2 cellular contexts compared by ENCODE assay signal in genomic region chr1:199688774-199689173, GRCh38.
TF ChIP-seq lines count a peak whose summit lies in the region.

No MANE protein-coding gene starts in this region.

TF ChIP-seq in GM23338, 12 proteins besides CTCF, POLR2A, EP300 and RAD21 (continued from another document):
- TF ChIP-seq, protein P1, sequence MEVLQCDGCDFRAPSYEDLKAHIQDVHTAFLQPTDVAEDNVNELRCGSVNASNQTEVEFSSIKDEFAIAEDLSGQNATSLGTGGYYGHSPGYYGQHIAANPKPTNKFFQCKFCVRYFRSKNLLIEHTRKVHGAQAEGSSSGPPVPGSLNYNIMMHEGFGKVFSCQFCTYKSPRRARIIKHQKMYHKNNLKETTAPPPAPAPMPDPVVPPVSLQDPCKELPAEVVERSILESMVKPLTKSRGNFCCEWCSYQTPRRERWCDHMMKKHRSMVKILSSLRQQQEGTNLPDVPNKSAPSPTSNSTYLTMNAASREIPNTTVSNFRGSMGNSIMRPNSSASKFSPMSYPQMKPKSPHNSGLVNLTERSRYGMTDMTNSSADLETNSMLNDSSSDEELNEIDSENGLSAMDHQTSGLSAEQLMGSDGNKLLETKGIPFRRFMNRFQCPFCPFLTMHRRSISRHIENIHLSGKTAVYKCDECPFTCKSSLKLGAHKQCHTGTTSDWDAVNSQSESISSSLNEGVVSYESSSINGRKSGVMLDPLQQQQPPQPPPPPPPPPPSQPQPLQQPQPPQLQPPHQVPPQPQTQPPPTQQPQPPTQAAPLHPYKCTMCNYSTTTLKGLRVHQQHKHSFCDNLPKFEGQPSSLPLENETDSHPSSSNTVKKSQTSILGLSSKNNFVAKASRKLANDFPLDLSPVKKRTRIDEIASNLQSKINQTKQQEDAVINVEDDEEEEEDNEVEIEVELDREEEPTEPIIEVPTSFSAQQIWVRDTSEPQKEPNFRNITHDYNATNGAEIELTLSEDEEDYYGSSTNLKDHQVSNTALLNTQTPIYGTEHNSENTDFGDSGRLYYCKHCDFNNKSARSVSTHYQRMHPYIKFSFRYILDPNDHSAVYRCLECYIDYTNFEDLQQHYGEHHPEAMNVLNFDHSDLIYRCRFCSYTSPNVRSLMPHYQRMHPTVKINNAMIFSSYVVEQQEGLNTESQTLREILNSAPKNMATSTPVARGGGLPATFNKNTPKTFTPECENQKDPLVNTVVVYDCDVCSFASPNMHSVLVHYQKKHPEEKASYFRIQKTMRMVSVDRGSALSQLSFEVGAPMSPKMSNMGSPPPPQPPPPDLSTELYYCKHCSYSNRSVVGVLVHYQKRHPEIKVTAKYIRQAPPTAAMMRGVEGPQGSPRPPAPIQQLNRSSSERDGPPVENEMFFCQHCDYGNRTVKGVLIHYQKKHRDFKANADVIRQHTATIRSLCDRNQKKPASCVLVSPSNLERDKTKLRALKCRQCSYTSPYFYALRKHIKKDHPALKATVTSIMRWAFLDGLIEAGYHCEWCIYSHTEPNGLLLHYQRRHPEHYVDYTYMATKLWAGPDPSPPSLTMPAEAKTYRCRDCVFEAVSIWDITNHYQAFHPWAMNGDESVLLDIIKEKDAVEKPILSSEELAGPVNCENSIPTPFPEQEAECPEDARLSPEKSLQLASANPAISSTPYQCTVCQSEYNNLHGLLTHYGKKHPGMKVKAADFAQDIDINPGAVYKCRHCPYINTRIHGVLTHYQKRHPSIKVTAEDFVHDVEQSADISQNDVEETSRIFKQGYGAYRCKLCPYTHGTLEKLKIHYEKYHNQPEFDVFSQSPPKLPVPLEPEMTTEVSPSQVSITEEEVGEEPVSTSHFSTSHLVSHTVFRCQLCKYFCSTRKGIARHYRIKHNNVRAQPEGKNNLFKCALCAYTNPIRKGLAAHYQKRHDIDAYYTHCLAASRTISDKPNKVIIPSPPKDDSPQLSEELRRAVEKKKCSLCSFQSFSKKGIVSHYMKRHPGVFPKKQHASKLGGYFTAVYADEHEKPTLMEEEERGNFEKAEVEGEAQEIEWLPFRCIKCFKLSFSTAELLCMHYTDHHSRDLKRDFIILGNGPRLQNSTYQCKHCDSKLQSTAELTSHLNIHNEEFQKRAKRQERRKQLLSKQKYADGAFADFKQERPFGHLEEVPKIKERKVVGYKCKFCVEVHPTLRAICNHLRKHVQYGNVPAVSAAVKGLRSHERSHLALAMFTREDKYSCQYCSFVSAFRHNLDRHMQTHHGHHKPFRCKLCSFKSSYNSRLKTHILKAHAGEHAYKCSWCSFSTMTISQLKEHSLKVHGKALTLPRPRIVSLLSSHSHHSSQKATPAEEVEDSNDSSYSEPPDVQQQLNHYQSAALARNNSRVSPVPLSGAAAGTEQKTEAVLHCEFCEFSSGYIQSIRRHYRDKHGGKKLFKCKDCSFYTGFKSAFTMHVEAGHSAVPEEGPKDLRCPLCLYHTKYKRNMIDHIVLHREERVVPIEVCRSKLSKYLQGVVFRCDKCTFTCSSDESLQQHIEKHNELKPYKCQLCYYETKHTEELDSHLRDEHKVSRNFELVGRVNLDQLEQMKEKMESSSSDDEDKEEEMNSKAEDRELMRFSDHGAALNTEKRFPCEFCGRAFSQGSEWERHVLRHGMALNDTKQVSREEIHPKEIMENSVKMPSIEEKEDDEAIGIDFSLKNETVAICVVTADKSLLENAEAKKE (CRISPR knock-in tag; IDR thresholded peaks at IDR 0.05) = no peak
- TF ChIP-seq EZH2phosphoT487 (IDR thresholded peaks at IDR 0.05; ENCODE audit: unreplicated experiment) (no peak), POLR2AphosphoS5 (IDR thresholded peaks at IDR 0.05; ENCODE audit: low read depth) (no peak), ETS1 (IDR thresholded peaks at IDR 0.05) (no peak), JUNB (IDR thresholded peaks at IDR 0.05; ENCODE audit: unreplicated experiment) (no peak), ZNF331 (CRISPR knock-in tag; IDR thresholded peaks at IDR 0.05; ENCODE audit: low read depth) (no peak), EZH2 (IDR thresholded peaks at IDR 0.05; ENCODE audit: low read depth, unreplicated experiment) (no peak), REST (IDR thresholded peaks at IDR 0.05; ENCODE audit: unreplicated experiment) (no peak), NANOG (IDR thresholded peaks at IDR 0.05; ENCODE audit: borderline replicate concordance) (no peak)

TF ChIP-seq in H1, 55 proteins besides CTCF, POLR2A, EP300 and RAD21 (continued from another document):
- TF ChIP-seq KDM1A (IDR thresholded peaks at IDR 0.05; ENCODE audit: borderline replicate concordance, low read length) (peak; percentile 76), HDAC2 (IDR thresholded peaks at IDR 0.05; ENCODE audit: borderline replicate concordance in 1 of 2, low read depth in 2 of 2, low read length in 2 of 2) (peak in 1 of 2 experiments; percentile 63; a peak in 1 of 4 replicates)
